Comparison of ENCODE assay signal across 8 cellular contexts in the genomic region with DNA sequence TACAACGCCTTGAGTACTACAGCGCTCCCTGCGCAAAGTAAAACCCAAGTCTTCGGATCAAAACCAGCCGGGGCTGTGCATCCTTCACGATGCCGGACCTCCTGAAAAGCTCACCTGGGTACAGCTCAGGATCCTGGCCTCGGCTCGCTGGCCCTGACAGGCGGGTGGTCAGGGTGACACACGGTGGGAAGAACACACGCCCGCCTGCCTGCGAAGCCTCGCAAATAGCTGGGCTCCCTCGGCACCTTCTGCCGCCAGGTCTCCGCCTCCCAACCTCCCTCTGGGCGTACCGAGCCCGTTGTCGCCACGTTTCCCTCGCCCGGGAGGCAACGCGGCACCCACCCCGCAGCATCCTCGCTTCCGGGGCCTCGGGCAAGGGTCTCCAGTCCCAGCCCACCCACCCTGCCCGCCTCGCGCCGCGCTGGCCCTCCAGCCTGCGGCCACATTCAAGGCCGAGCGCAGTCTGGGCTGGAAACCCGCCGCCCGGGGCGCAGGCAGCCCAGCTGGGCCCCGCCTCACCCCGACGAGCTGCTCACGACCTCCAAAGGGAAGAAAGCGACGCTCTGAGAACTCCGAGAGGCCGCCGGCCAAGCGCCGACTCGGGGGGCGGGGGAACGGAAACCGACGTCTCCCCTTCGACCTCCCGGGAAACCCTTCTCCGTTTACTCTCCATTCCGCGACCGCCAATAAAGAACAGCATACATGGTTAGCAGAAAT. TPM values are rescaled to one million over a fixed set of nuclear protein-coding genes. Genes with fewer than 3 reads are reported as not detected.
DNase-seq lines count a peak whose midpoint lies in the region; ATAC-seq and FAIRE-seq lines count a peak whose summit lies in the region.

No MANE protein-coding gene starts in this region.

- DNase-seq in AG20443 (ENCODE audit: low spot score) (peak; percentile 66), SK-MEL-5 (ENCODE audit: low read depth, low spot score) (peak; percentile 48), frontal cortex (ENCODE audit: low spot score in 2 of 2) (peak; percentile 47 to 59)
- peak; percentile 32 to 66 (median 50) for DNase-seq in activated naive CD4-positive, alpha-beta T cell (lab: John Stamatoyannopoulos, UW)

- no peaks in the 10 kb centered on the region for H3K9me3 ChIP-seq in neuron (ENCODE audit: low read length)
- H3K9me3 ChIP-seq in subcutaneous abdominal adipose tissue (ENCODE audit: control insufficient read depth in 5 of 5, low read length in 5 of 5), result no peaks in the 10 kb centered on the region

- in situ Hi-C loops in SK-MEL-5 (cut with HindIII; ENCODE audit: low pct_unique_long_range_greater_than_20kb, low sequenced_read_pairs), result no loop called here

- peak overlapping the region; percentile 94 for H3K27ac ChIP-seq in subcutaneous abdominal adipose tissue (ENCODE audit: low read depth, low read length)

- no peak for FAIRE-seq in frontal cortex (lab: Jason Lieb, UNC)

- H3K27me3 ChIP-seq in neuron (ENCODE audit: insufficient read depth, low read length) (no peaks in the 10 kb centered on the region), subcutaneous abdominal adipose tissue (ENCODE audit: control insufficient read depth in 5 of 5, insufficient read depth in 4 of 5, low read length in 5 of 5) (no peaks in the 10 kb centered on the region)

- H3K9ac ChIP-seq in subcutaneous abdominal adipose tissue (ENCODE audit: low read length in 5 of 5), result peak overlapping the region; percentile 72 to 89 (median 78)

- H3K36me3 ChIP-seq in neuron (ENCODE audit: insufficient read depth, low read length) (no peaks in the 10 kb centered on the region), subcutaneous abdominal adipose tissue (ENCODE audit: control insufficient read depth in 5 of 5, insufficient read depth in 5 of 5, low read length in 5 of 5) (no peaks in the 10 kb centered on the region)

- H3K4me1 ChIP-seq in neuron (ENCODE audit: insufficient read depth, low read length) (peaks cover 12% of the 10 kb centered on the region), subcutaneous abdominal adipose tissue (ENCODE audit: control insufficient read depth in 5 of 5, insufficient read depth in 5 of 5, low read length in 5 of 5) (peaks cover 2 to 21% (median 15%) of the 10 kb centered on the region in 5 donors)

- H2AFZ ChIP-seq in neuron (ENCODE audit: low read depth, low read length), result peak overlapping the region; percentile 86

- H3K4me3 ChIP-seq in neuron (ENCODE audit: low read length) (peak overlapping the region; percentile 94), subcutaneous abdominal adipose tissue (ENCODE audit: low read depth in 1 of 5, low read length in 5 of 5) (peak overlapping the region; percentile 75 to 89 (median 88))

- ATAC-seq in GM19328 (IDR thresholded peaks at IDR 0.05; ENCODE audit: unreplicated experiment), result peak; percentile 25
- ATAC-seq in HG03442 (IDR thresholded peaks at IDR 0.05; ENCODE audit: unreplicated experiment), result peak; percentile 22

RNA-seq across cellular contexts. Expression of a gene that starts 0.5 kb away (rescaled TPM):
- total RNA-seq in SK-MEL-5 (2014; rRNA removed; shearing (Covaris generic)), result 3.0 and 4.8 TPM in 2 replicates
- 2.6 and 3.8 TPM in 2 replicates for polyA plus RNA-seq in SK-MEL-5 (2015; cell fraction: cytosol; rRNA removed)
- polyA plus RNA-seq in SK-MEL-5 (2015; cell fraction: nucleus; rRNA removed), result 5.5 and 6.2 TPM in 2 replicates
- total RNA-seq in frontal cortex, result 117 TPM

Comparison
In these comparisons a context has a peak if more than half of its experiments do, and no peak if none do; other contexts are left out.
1. Peak in every context shown above with its lines: DNase-seq, ATAC-seq, H3K4me3 ChIP-seq and H3K27ac ChIP-seq.
2. RNA of a gene that starts 0.5 kb away (total RNA-seq): 117 TPM in frontal cortex (single experiment); 3.0 to 4.8 TPM in SK-MEL-5; every median in the first group is over 10 times any median in the second.